10 cellular contexts compared by ENCODE assay signal in the genomic region with DNA sequence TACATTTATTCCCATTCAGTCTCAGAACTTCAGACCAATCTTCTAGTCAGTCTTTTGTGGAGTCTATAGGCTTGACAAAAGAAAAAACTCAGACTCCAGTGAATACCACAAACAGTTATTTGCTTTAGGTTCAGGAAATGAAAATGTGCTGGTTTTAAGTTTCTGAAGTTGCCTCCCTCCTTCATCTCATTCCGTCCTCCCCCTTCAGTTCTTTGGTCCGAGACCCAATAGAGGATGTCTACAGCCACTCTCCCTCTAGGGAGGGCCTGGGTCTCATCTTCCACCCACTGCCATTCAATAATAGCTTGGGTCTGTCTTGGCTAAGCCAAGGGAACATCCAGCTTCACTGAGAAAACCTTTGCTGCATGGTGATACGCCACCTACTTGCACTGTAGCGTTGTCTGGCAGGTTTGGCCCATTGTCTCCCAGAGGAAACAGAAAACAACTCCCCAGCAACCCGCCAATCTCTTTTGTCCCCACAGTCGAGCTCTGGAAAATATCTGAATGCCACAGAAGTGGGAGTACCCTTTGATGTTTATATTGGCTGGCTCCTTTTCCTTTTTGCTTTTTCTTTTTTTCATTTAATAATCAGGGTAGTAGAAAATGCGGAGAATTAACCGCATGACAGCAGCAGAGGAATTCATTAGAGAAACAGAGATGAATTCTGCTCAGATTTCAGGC.
DNase-seq lines count a peak whose midpoint lies in the region; ATAC-seq and TF ChIP-seq lines count a peak whose summit lies in the region.
"Had no signal": no experiment of that assay in that cellular context is flagged by ENCODE, and none has a peak within 500 bp of the region (broad histone marks: within the 10 kb centered on the region; RNA-seq: fewer than 3 reads in every experiment).

No MANE protein-coding gene starts in this region.

- no peak for TF ChIP-seq POLR2A in suprapubic skin (IDR thresholded peaks at IDR 0.05)

- peaks cover 8% of the 10 kb centered on the region for H3K4me1 ChIP-seq in suprapubic skin

- in situ Hi-C loops in GM13977 (cut with MboI; ENCODE audit: low pct_unique_long_range_greater_than_20kb, low sequenced_read_pairs, unreplicated experiment) = no loop called here

- DNase-seq in Jurkat, Clone E6-1 (ENCODE audit: low read depth, low spot score) = peak; percentile 40
- peak; percentile 48 for DNase-seq in dedifferentiated amniotic fluid mesenchymal stem cell (ENCODE audit: extremely low spot score)
- DNase-seq in suprapubic skin (ENCODE audit: low spot score in 2 of 2) = no peak
- DNase-seq in NCI-H510A (lab: John Stamatoyannopoulos, UW) = no peak
- no peak for DNase-seq in GM13977 (ENCODE audit: low spot score)
- DNase-seq in activated CD4-positive, alpha-beta T cell treated with anti-CD3 and anti-CD28 coated beads, Interleukin-2, amount 50 U/mL, for 1 hour = no peak
- DNase-seq: activated CD8-positive, alpha-beta T cell treated with anti-CD3 and anti-CD28 coated beads for 36 hours; stimulated activated CD4-positive, alpha-beta T cell treated with anti-CD3 and anti-CD28 coated beads, Interleukin-4, amount 100 ng/mL, for 1 hour had no signal

- H3K27me3 ChIP-seq in layer of hippocampus (ENCODE audit: control insufficient read depth, insufficient read depth, low read length) (no peaks in the 10 kb centered on the region), suprapubic skin (no peaks in the 10 kb centered on the region)

- WGBS in suprapubic skin = 60% methylated on average over 8 of the region's 8 CpGs

- H3K36me3 ChIP-seq in suprapubic skin = no peaks in the 10 kb centered on the region

- no peak overlapping the region for H3K4me3 ChIP-seq in Jurkat, Clone E6-1 (ENCODE audit: low read length)
- H3K4me3 ChIP-seq in suprapubic skin = no peak overlapping the region

- TF ChIP-seq CTCF in suprapubic skin (IDR thresholded peaks at IDR 0.05) (no peak), GM13977 (IDR thresholded peaks at IDR 0.05; ENCODE audit: extremely low read depth, insufficient read depth, missing control alignments) (no peak)

- no peak for TF ChIP-seq EP300 in suprapubic skin (IDR thresholded peaks at IDR 0.05)

- H3K27ac ChIP-seq in layer of hippocampus (ENCODE audit: low read depth, low read length) (peak overlapping the region; percentile 22), suprapubic skin (peak overlapping the region; percentile 62)

- no peak for ATAC-seq in GM21390 (IDR thresholded peaks at IDR 0.05; ENCODE audit: unreplicated experiment)
- ATAC-seq: activated CD8-positive, alpha-beta T cell treated with anti-CD3 and anti-CD28 coated beads for 36 hours had no signal

- no peaks in the 10 kb centered on the region for H3K9me3 ChIP-seq in suprapubic skin

Comparison
In these comparisons a context has a peak if more than half of its experiments do, and no peak if none do; other contexts are left out.
1. DNase-seq: peak in Jurkat, Clone E6-1 (single experiment) and dedifferentiated amniotic fluid mesenchymal stem cell (single experiment); none in suprapubic skin (0 of 2), NCI-H510A (single experiment), GM13977 (single experiment) and activated CD4-positive, alpha-beta T cell treated with anti-CD3 and anti-CD28 coated beads, Interleukin-2, amount 50 U/mL, for 1 hour (single experiment).